In genomic region chr3:196216681-196217211, GRCh38 we compare ENCODE assay signal across 27 cellular contexts. TPM values are rescaled to one million over a fixed set of nuclear protein-coding genes. Genes with fewer than 3 reads are reported as not detected.
DNase-seq lines count a peak whose midpoint lies in the region; ATAC-seq, FAIRE-seq and TF ChIP-seq lines count a peak whose summit lies in the region.
"Had no signal": no experiment of that assay in that cellular context is flagged by ENCODE, and none has a peak within 500 bp of the region (broad histone marks: within the 10 kb centered on the region; RNA-seq: fewer than 3 reads in every experiment).

No MANE protein-coding gene starts in this region.

- TF ChIP-seq CTCF in Calu3 (IDR thresholded peaks at IDR 0.05; ENCODE audit: unreplicated experiment): no peak
- TF ChIP-seq CTCF in WTC11 (IDR thresholded peaks at IDR 0.05): no peak
- TF ChIP-seq CTCF in pancreas (IDR thresholded peaks at IDR 0.05): no peak

- peak; percentile 42 for ATAC-seq in WTC11
- ATAC-seq in pancreas: peak; percentile 6 to 50 (median 41)
- no peak for ATAC-seq in HG03521 (IDR thresholded peaks at IDR 0.05; ENCODE audit: unreplicated experiment)
- ATAC-seq: A549; activated T-cell treated with anti-CD3 and anti-CD28 coated beads, Interleukin-2, amount 50 U/mL, for 72 hours; Panc1; sciatic nerve; T-helper 17 cell had no signal

- CTCF ChIA-PET in Calu3 (lab: Charles Lee): no interaction called here
- CTCF ChIA-PET in WTC11 (lab: Charles Lee): interaction anchor here (0.8 to 1.0 kb wide), 2 partner anchors 37 to 125 kb away, joined by 3 read pairs; no protein-coding TSS in a partner anchor

- H3K27me3 Mint-ChIP-seq in Calu3 (ENCODE audit: unreplicated experiment): peaks cover 58% of the 10 kb centered on the region
- no peaks in the 10 kb centered on the region for H3K27me3 Mint-ChIP-seq in WTC11 (ENCODE audit: low read depth)
- H3K27me3 Mint-ChIP-seq: activated naive CD4-positive, alpha-beta T cell treated with anti-CD3 and anti-CD28 coated beads, Interleukin-2, amount 50 U/mL, for 24 hours; T-helper 17 cell had no signal

- H3K27ac ChIP-seq in iPS-18a (ENCODE audit: low read length) (no peak overlapping the region), pancreas (no peak overlapping the region)
- H3K27ac ChIP-seq: A549 had no signal

- H3K4me1 Mint-ChIP-seq in Calu3 (ENCODE audit: low read depth, unreplicated experiment) (no peaks in the 10 kb centered on the region), WTC11 (peaks cover 36% of the 10 kb centered on the region)

- H3K4me3 ChIP-seq in iPS-18a (ENCODE audit: low read length) (peak overlapping the region; percentile 48), pancreas (peak overlapping the region in 1 of 4 donors; percentile 25)
- H3K4me3 ChIP-seq: A549 had no signal

- no peak for FAIRE-seq in pancreas (lab: Jason Lieb, UNC)
- FAIRE-seq: A549, colon, GM12891 had no signal

- H3K36me3 ChIP-seq in iPS-18a (ENCODE audit: control insufficient read depth, low read depth, low read length) (no peaks in the 10 kb centered on the region), pancreas (no peaks in the 10 kb centered on the region)

- WGBS in pancreas, 2 donors: 26 to 28% methylated on average over 22 to 25 of the region's 25 CpGs

- H3K9me3 Mint-ChIP-seq in Calu3 (ENCODE audit: low read depth, unreplicated experiment) (no peaks in the 10 kb centered on the region), WTC11 (no peaks in the 10 kb centered on the region)
- H3K9me3 Mint-ChIP-seq: activated naive CD4-positive, alpha-beta T cell treated with anti-CD3 and anti-CD28 coated beads, Interleukin-2, amount 50 U/mL, for 24 hours; activated T-cell treated with anti-CD3 and anti-CD28 coated beads, Interleukin-2, amount 50 U/mL, for 72 hours had no signal

- H3K36me3 Mint-ChIP-seq in Calu3 (ENCODE audit: insufficient read depth, unreplicated experiment) (no peaks in the 10 kb centered on the region), WTC11 (no peaks in the 10 kb centered on the region)
- H3K36me3 Mint-ChIP-seq: activated naive CD4-positive, alpha-beta T cell treated with anti-CD3 and anti-CD28 coated beads, Interleukin-2, amount 50 U/mL, for 24 hours; CD14-positive monocyte had no signal

- no peak overlapping the region for H3K27ac Mint-ChIP-seq in Calu3 (ENCODE audit: unreplicated experiment)
- H3K27ac Mint-ChIP-seq in WTC11: no peak overlapping the region
- H3K27ac Mint-ChIP-seq: activated T-cell treated with anti-CD3 and anti-CD28 coated beads, Interleukin-2, amount 50 U/mL, for 72 hours; CD14-positive monocyte had no signal

- peaks cover 5% of the 10 kb centered on the region for H3K4me1 ChIP-seq in iPS-18a (ENCODE audit: control insufficient read depth, low read depth, low read length)
- H3K4me1 ChIP-seq in pancreas: peaks cover 0 to 4% (median 0%) of the 10 kb centered on the region in 3 donors
- H3K4me1 ChIP-seq: A549 had no signal

- H3K4me3 Mint-ChIP-seq in Calu3 (ENCODE audit: low read depth, unreplicated experiment) (peak overlapping the region; percentile 33), WTC11 (peak overlapping the region; percentile 70)
- H3K4me3 Mint-ChIP-seq: CD14-positive monocyte, T-helper 17 cell had no signal

- H3K9me3 ChIP-seq in iPS-18a (ENCODE audit: control insufficient read depth, low read depth, low read length): no peaks in the 10 kb centered on the region
- H3K9me3 ChIP-seq in pancreas: no peaks in the 10 kb centered on the region
- H3K9me3 ChIP-seq: A549 had no signal

- DNase-seq in Calu3 (no peak), WTC11 (ENCODE audit: low spot score) (no peak), pancreas (no peak), DMS 273 (lab: John Stamatoyannopoulos, UW; ENCODE audit: unreplicated experiment) (no peak), NCI-H748 treated with DMSO at 0.1 percent for 48 hours (lab: John Stamatoyannopoulos, UW) (no peak)
- DNase-seq in activated CD4-positive, CD25-positive, alpha-beta regulatory T cell treated with anti-CD3 and anti-CD28 coated beads, Interleukin-2, amount 50 U/mL, for 72 hours: no peak
- DNase-seq: activated CD8-positive, alpha-beta memory T cell treated with anti-CD3 and anti-CD28 coated beads for 24 hours; activated T-cell treated with anti-CD3 and anti-CD28 coated beads, Interleukin-2, amount 50 U/mL, for 72 hours; foreskin fibroblast; hypothalamus; NCI-H1417; NCI-H774; occipital lobe; stimulated activated naive CD4-positive, alpha-beta T cell treated with Interleukin-2 at 50 U/mL for 16 hours; T-helper 17 cell had no signal

- intact Hi-C loops in Calu3 (cut with micrococcal nuclease; ENCODE audit: unreplicated experiment): no loop called here
- intact Hi-C loops in pancreas (cut with DNase I): no loop called here

- POLR2A ChIA-PET in WTC11 (lab: Charles Lee): no interaction called here

- BruUV-seq in Calu3 (replicated peaks; lab: Mats Ljungman, UMichigan): no TSS peak

- no peaks in the 10 kb centered on the region for H3K27me3 ChIP-seq in iPS-18a (ENCODE audit: control insufficient read depth, insufficient read depth, low read length)
- no peaks in the 10 kb centered on the region for H3K27me3 ChIP-seq in pancreas

- H3K9ac ChIP-seq in iPS-18a (ENCODE audit: low read length): no peak overlapping the region

TF ChIP-seq in WTC11, 78 proteins besides CTCF, POLR2A, EP300 and RAD21:
- no peak for TF ChIP-seq CDX4 (CRISPR knock-in tag; IDR thresholded peaks at IDR 0.05; ENCODE audit: borderline replicate concordance)
- TF ChIP-seq CREM (CRISPR knock-in tag; IDR thresholded peaks at IDR 0.05): no peak

RNA-seq across cellular contexts. Expression of gene SLC51A, which starts 0.4 kb away (rescaled TPM):
- total RNA-seq in Calu3 (2022) (not detected in 2 replicates), WTC11 (2021) (6.9 to 8.4 TPM (median 7.6 TPM) in 3 replicates), pancreas (under 1 TPM in 2 of 6 donors, not detected in 4; 0.19 to 0.37 TPM)
- 1 to 10 TPM in 1 of 2 donors, under 1 TPM in 1; 0.23 to 1.2 TPM for polyA plus RNA-seq in pancreas
- total RNA-seq: activated T-cell treated with anti-CD3 and anti-CD28 coated beads, Interleukin-2, amount 50 U/mL, for 72 hours; M059J; occipital lobe; SK-MEL-5; T-helper 17 cell; ureter had no signal
- polyA plus RNA-seq: A549 had no signal

RNA-seq across cellular contexts. Expression of gene ZDHHC19, which starts 5.5 kb away (rescaled TPM):
- total RNA-seq in Calu3 (2022) (not detected in 2 replicates), WTC11 (2021) (4.4 to 5.2 TPM (median 4.5 TPM) in 3 replicates), pancreas (under 1 TPM in 2 of 6 donors, not detected in 4; 0.17 to 0.21 TPM)
- not detected for polyA plus RNA-seq in pancreas
- total RNA-seq: activated T-cell treated with anti-CD3 and anti-CD28 coated beads, Interleukin-2, amount 50 U/mL, for 72 hours; M059J; occipital lobe; sciatic nerve; T-helper 17 cell; ureter had no signal
- polyA plus RNA-seq: CD14-positive monocyte had no signal
